Comparison of ENCODE assay signal across 19 cellular contexts in the genomic region with DNA sequence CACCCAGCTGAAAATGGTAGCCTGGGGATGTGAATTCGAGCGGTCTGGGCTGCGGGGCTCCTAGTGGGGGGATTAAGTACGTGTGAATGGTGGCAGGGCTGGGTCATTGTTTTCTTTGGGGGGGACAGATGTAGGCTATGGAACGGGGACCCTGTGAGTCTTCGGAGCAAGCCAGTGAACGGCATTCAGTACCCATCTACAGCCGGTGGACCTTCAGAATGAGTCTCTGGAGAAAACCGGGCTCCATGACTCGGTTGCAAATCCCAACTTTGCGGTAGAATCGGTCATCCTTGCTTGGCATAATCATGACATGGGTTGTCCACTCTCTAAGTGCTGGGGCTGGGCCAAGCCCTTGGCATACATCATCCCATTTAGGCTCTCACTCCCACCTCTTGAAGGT. TPM values are rescaled to one million over a fixed set of nuclear protein-coding genes. Genes with fewer than 3 reads are reported as not detected.
DNase-seq lines count a peak whose midpoint lies in the region; ATAC-seq, FAIRE-seq and TF ChIP-seq lines count a peak whose summit lies in the region.
"Had no signal": no experiment of that assay in that cellular context is flagged by ENCODE, and none has a peak within 500 bp of the region (broad histone marks: within the 10 kb centered on the region; RNA-seq: fewer than 3 reads in every experiment).

No MANE protein-coding gene starts in this region.

- H3K27ac ChIP-seq in ACC112 (ENCODE audit: low read depth, low read length) (no peak overlapping the region), mesendoderm (ENCODE audit: low read depth, low read length) (peak overlapping the region; percentile 79), adrenal gland (no peak overlapping the region)
- H3K27ac ChIP-seq in CD8-positive, alpha-beta T cell (ENCODE audit: low read depth, low read length): no peak overlapping the region
- H3K27ac ChIP-seq: foreskin keratinocyte had no signal

- H2BK5ac ChIP-seq in mesendoderm (ENCODE audit: low read length): no peak overlapping the region

- peak overlapping the region; percentile 75 for H3K4me2 ChIP-seq in mesendoderm (ENCODE audit: low read length)

- peak overlapping the region; percentile 72 for H3K18ac ChIP-seq in mesendoderm (ENCODE audit: low read length)

- WGBS in mesendoderm (ENCODE audit: extremely low coverage, insufficient coverage, low lambda C conversion rate): no CpG with 5 or more reads among the region's 12 CpGs
- 12 to 16% (median 15%) methylated on average over 11 to 12 of the region's 12 CpGs for WGBS in adrenal gland, 4 donors

- no peaks in the 10 kb centered on the region for H3K9me3 Mint-ChIP-seq in CD8-positive, alpha-beta T cell
- no peaks in the 10 kb centered on the region for H3K9me3 Mint-ChIP-seq in activated naive CD8-positive, alpha-beta T cell treated with anti-CD3 and anti-CD28 coated beads, Interleukin-2, amount 10 ng/mL, durations not matched to agents 7 days and 5 days

- H3K4me1 ChIP-seq in ACC112 (ENCODE audit: control insufficient read depth, insufficient read depth, low read length, unreplicated experiment) (peaks cover 12% of the 10 kb centered on the region), mesendoderm (ENCODE audit: control insufficient read depth, low read depth, low read length) (peaks cover 14% of the 10 kb centered on the region), adrenal gland (replicated peaks in 1 of 2) (peaks cover 6 to 17% of the 10 kb centered on the region in 2 donors)
- peaks cover 34% of the 10 kb centered on the region for H3K4me1 ChIP-seq in CD8-positive, alpha-beta T cell (ENCODE audit: insufficient read depth, low read length)
- H3K4me1 ChIP-seq: foreskin keratinocyte had no signal

- no peak overlapping the region for H3K23ac ChIP-seq in mesendoderm (ENCODE audit: low read length)

- H3K27ac Mint-ChIP-seq in CD8-positive, alpha-beta T cell: no peak overlapping the region
- H3K27ac Mint-ChIP-seq in activated naive CD8-positive, alpha-beta T cell treated with anti-CD3 and anti-CD28 coated beads, Interleukin-2, amount 10 ng/mL, durations not matched to agents 7 days and 5 days: no peak overlapping the region

- H3K79me2 ChIP-seq in ACC112 (ENCODE audit: control insufficient read depth, insufficient read depth, low read length, unreplicated experiment): no peaks in the 10 kb centered on the region
- H3K79me2 ChIP-seq in mesendoderm (ENCODE audit: control insufficient read depth, insufficient read depth, low read length): no peaks in the 10 kb centered on the region

- no peak overlapping the region for H2AK5ac ChIP-seq in mesendoderm (ENCODE audit: low read length)

- peak overlapping the region; percentile 94 for H2BK120ac ChIP-seq in mesendoderm (ENCODE audit: low read depth, low read length)

- intact Hi-C loops in CD8-positive, alpha-beta T cell (cut with DNase I, micrococcal nuclease): loop anchor here in 1 of 2 experiments (10.0 kb wide), 1 partner anchor 155 kb away; no protein-coding TSS in a partner anchor
- intact Hi-C loops in adrenal gland (cut with DNase I): no loop called here

- H3K36me3 Mint-ChIP-seq in CD8-positive, alpha-beta T cell: no peaks in the 10 kb centered on the region
- no peaks in the 10 kb centered on the region for H3K36me3 Mint-ChIP-seq in activated naive CD8-positive, alpha-beta T cell treated with anti-CD3 and anti-CD28 coated beads, Interleukin-2, amount 10 ng/mL, durations not matched to agents 7 days and 5 days

- peak overlapping the region; percentile 57 for H3K9ac ChIP-seq in mesendoderm (ENCODE audit: low read length)

- H3K4ac ChIP-seq in mesendoderm (ENCODE audit: low read depth, low read length): peak overlapping the region; percentile 63

- no peak for TF ChIP-seq POLR2A in adrenal gland (IDR thresholded peaks at IDR 0.05)

- peak overlapping the region; percentile 71 for H3K4me3 ChIP-seq in ACC112 (ENCODE audit: low read depth, low read length)
- no peak overlapping the region for H3K4me3 ChIP-seq in CD8-positive, alpha-beta T cell (ENCODE audit: low read depth, low read length)
- no peak overlapping the region for H3K4me3 ChIP-seq in mesendoderm (ENCODE audit: low read length)
- H3K4me3 ChIP-seq in adrenal gland: peak overlapping the region in 1 of 4 donors; percentile 37

- H4K8ac ChIP-seq in mesendoderm (ENCODE audit: low read depth, low read length): no peak overlapping the region

- peaks cover 41% of the 10 kb centered on the region for H3K4me1 Mint-ChIP-seq in CD8-positive, alpha-beta T cell (ENCODE audit: low read depth)
- H3K4me1 Mint-ChIP-seq in activated naive CD8-positive, alpha-beta T cell treated with anti-CD3 and anti-CD28 coated beads, Interleukin-2, amount 10 ng/mL, durations not matched to agents 7 days and 5 days: peaks cover 33% of the 10 kb centered on the region

- H3K56ac ChIP-seq in mesendoderm (ENCODE audit: low read length): peak overlapping the region; percentile 84

- H3K79me1 ChIP-seq in mesendoderm (ENCODE audit: low read length): no peaks in the 10 kb centered on the region

- no peak for ATAC-seq in CD8-positive, alpha-beta T cell
- ATAC-seq in activated naive CD8-positive, alpha-beta T cell treated with anti-CD3 and anti-CD28 coated beads, Interleukin-2, amount 10 ng/mL, durations not matched to agents 7 days and 5 days (ENCODE audit: low read depth): no peak
- ATAC-seq in HG02798 (IDR thresholded peaks at IDR 0.05; ENCODE audit: poor library complexity, unreplicated experiment): no peak
- ATAC-seq: HCT116 had no signal

- H4K5ac ChIP-seq in mesendoderm (ENCODE audit: low read length): no peak overlapping the region

- POLR2A ChIA-PET in CD8-positive, alpha-beta T cell (lab: Charles Lee): no interaction called here
- POLR2A ChIA-PET in activated naive CD8-positive, alpha-beta T cell treated with anti-CD3 and anti-CD28 coated beads, Interleukin-2, amount 10 ng/mL, durations not matched to agents 7 days and 5 days (lab: Charles Lee): interaction anchor here (0.5 kb wide), 1 partner anchor 366 kb away, joined by 4 read pairs; no protein-coding TSS in a partner anchor

- H3K27me3 ChIP-seq in ACC112 (ENCODE audit: insufficient read depth, low read length): peaks cover 76% of the 10 kb centered on the region
- H3K27me3 ChIP-seq in CD8-positive, alpha-beta T cell (ENCODE audit: insufficient read depth, low read length): peaks cover 51% of the 10 kb centered on the region
- H3K27me3 ChIP-seq in mesendoderm (ENCODE audit: insufficient read depth, low read length, poor library complexity): no peaks in the 10 kb centered on the region
- H3K27me3 ChIP-seq in adrenal gland: peaks cover 79% of the 10 kb centered on the region

- H3K9me3 ChIP-seq in CD8-positive, alpha-beta T cell (ENCODE audit: low read length): no peaks in the 10 kb centered on the region
- no peaks in the 10 kb centered on the region for H3K9me3 ChIP-seq in adrenal gland (replicated peaks in 1 of 3)

- H3K27me3 Mint-ChIP-seq in CD8-positive, alpha-beta T cell (ENCODE audit: low read depth): peaks cover 64% of the 10 kb centered on the region
- H3K27me3 Mint-ChIP-seq in activated naive CD8-positive, alpha-beta T cell treated with anti-CD3 and anti-CD28 coated beads, Interleukin-2, amount 10 ng/mL, durations not matched to agents 7 days and 5 days: peaks cover 80% of the 10 kb centered on the region

- H3K4me3 Mint-ChIP-seq in CD8-positive, alpha-beta T cell: peak overlapping the region; percentile 70
- H3K4me3 Mint-ChIP-seq in activated naive CD8-positive, alpha-beta T cell treated with anti-CD3 and anti-CD28 coated beads, Interleukin-2, amount 10 ng/mL, durations not matched to agents 7 days and 5 days: peak overlapping the region; percentile 69

- peak overlapping the region; percentile 70 for H2AFZ ChIP-seq in ACC112 (ENCODE audit: low read length, unreplicated experiment)

- DNase-seq in CD8-positive, alpha-beta T cell: no peak
- DNase-seq in activated naive CD8-positive, alpha-beta T cell treated with anti-CD3 and anti-CD28 coated beads, Interleukin-2, amount 10 ng/mL, durations not matched to agents 7 days and 5 days: no peak
- DNase-seq in mesendoderm: peak; percentile 60
- no peak for DNase-seq in adrenal gland
- DNase-seq in GM19239 (ENCODE audit: insufficient read length, low spot score): no peak
- no peak for DNase-seq in GF-D8 (lab: John Stamatoyannopoulos, UW)
- DNase-seq: activated gamma-delta T cell treated with Interleukin-2 at 50 U/mL for 16 hours, DND-41, foreskin keratinocyte, KG1, mesenchymal stem cell, NCI-H1105, NCI-H2227 treated with DMSO at 0.1 percent for 48 hours, occipital lobe had no signal

- peak overlapping the region; percentile 4 for H2BK15ac ChIP-seq in mesendoderm (replicated peaks; ENCODE audit: low read depth)

- H3K36me3 ChIP-seq in ACC112 (ENCODE audit: insufficient read depth, low read length) (no peaks in the 10 kb centered on the region), mesendoderm (ENCODE audit: control insufficient read depth, insufficient read depth, low read length) (no peaks in the 10 kb centered on the region), adrenal gland (replicated peaks in 1 of 2) (no peaks in the 10 kb centered on the region)
- no peaks in the 10 kb centered on the region for H3K36me3 ChIP-seq in CD8-positive, alpha-beta T cell (ENCODE audit: insufficient read depth, low read length)

- FAIRE-seq in GM19239 (lab: Jason Lieb, UNC): no peak
- FAIRE-seq: endometrium had no signal

- TF ChIP-seq CTCF in CD8-positive, alpha-beta T cell (IDR thresholded peaks at IDR 0.05): no peak
- no peak for TF ChIP-seq CTCF in adrenal gland (IDR thresholded peaks at IDR 0.05)

- CTCF ChIA-PET in CD8-positive, alpha-beta T cell (lab: Charles Lee): interaction anchor here (0.8 to 3.3 kb wide), 3 partner anchors 17 to 597 kb away, joined by 3 to 18 read pairs (median 4); no protein-coding TSS in a partner anchor

RNA-seq across cellular contexts. Expression of gene EOMES, which starts 7.2 kb away (rescaled TPM):
- total RNA-seq in CD8-positive, alpha-beta T cell: 1 to 10 TPM; 8.6 to 8.9 TPM
- 10 to 100 TPM; 35.5 to 44.5 TPM for total RNA-seq in activated naive CD8-positive, alpha-beta T cell treated with anti-CD3 and anti-CD28 coated beads, Interleukin-2, amount 10 ng/mL, durations not matched to agents 7 days and 5 days
- 314 TPM for polyA plus RNA-seq in mesendoderm (2013, experiment 1 of 2)
- 293 TPM for polyA plus RNA-seq in mesendoderm (2013, experiment 2 of 2)
- total RNA-seq in adrenal gland: 1 to 10 TPM in 1 of 8 donors, under 1 TPM in 7; 0.21 to 1.2 (median 0.45) TPM
- under 1 TPM; 0.10 to 0.55 (median 0.16) TPM for polyA plus RNA-seq in adrenal gland
- total RNA-seq: cardiac septum had no signal

Comparison
In these comparisons a context has a peak if more than half of its experiments do, and no peak if none do; other contexts are left out.
1. RNA of gene EOMES, which starts 7.2 kb away (total RNA-seq): 35.5 to 44.5 TPM in activated naive CD8-positive, alpha-beta T cell treated with anti-CD3 and anti-CD28 coated beads, Interleukin-2, amount 10 ng/mL, durations not matched to agents 7 days and 5 days and 8.6 to 8.9 TPM in CD8-positive, alpha-beta T cell; 0.21 to 1.2 TPM in adrenal gland; every median in the first group is over 4 times any median in the second.